Comparison of ENCODE assay signal across 5 cellular contexts in the genomic region with DNA sequence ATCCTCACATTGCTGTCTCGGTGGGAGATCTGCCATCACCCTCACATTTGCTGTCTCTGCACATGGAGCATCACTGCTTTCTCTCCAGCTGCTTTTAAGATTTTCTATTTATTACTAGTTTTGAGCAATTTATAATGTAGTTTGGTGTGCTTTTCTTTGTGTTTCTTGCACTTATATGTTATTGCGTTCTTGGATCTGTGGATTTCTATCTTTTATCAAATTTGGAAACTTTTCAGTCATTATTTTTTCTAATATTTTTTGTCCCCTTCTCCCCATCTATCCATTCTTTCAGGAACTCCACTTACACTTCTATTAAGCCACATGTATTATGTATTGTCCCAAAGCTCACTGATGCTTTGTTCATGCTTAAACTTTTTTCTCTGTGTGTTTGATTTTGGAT.
"Had no signal": no experiment of that assay in that cellular context is flagged by ENCODE, and none has a peak within 500 bp of the region (broad histone marks: within the 10 kb centered on the region; RNA-seq: fewer than 3 reads in every experiment).

No MANE protein-coding gene starts in this region.

- H3K4me3 ChIP-seq: K562 had no signal

- DNase-seq: IMR-90, KBM-7 had no signal

- FAIRE-seq: HepG2, K562 had no signal

- ATAC-seq: HepG2, K562 had no signal

- H3K27ac ChIP-seq: HL-60 had no signal
